Comparison of ENCODE assay signal across 10 cellular contexts in genomic region chr18:7945882-7946281, GRCh38.
DNase-seq lines count a peak whose midpoint lies in the region; ATAC-seq and TF ChIP-seq lines count a peak whose summit lies in the region.
"Had no signal": no experiment of that assay in that cellular context is flagged by ENCODE, and none has a peak within 500 bp of the region (broad histone marks: within the 10 kb centered on the region; RNA-seq: fewer than 3 reads in every experiment).

No MANE protein-coding gene starts in this region.

- CTCF ChIA-PET in HEK293 (lab: Yijun Ruan, JAX), result interaction anchor here (0.7 kb wide), 1 partner anchor 96 kb away, joined by 3 read pairs; no protein-coding TSS in a partner anchor

- no peak for TF ChIP-seq CTCF in HEK293 (tag by site-specific recombination; IDR thresholded peaks at IDR 0.05)
- no peak for TF ChIP-seq CTCF in gastroesophageal sphincter (IDR thresholded peaks at IDR 0.05)
- no peak for TF ChIP-seq CTCF in stomach (IDR thresholded peaks at IDR 0.05)

- H3K27me3 ChIP-seq in gastroesophageal sphincter (no peaks in the 10 kb centered on the region), stomach (no peaks in the 10 kb centered on the region)

- H3K27me3 Mint-ChIP-seq in activated T-helper 17 cell treated with anti-CD3 and anti-CD28 coated beads, Interleukin-2, amount 50 U/mL, for 72 hours, result no peaks in the 10 kb centered on the region

- 6 to 12% methylated on average over 3 of the region's 3 CpGs for WGBS in gastroesophageal sphincter (ENCODE audit: low coverage in 1 of 2), 2 donors
- WGBS in stomach, 5 donors, result 17 to 32% (median 28%) methylated on average over 3 of the region's 3 CpGs

- POLR2A ChIA-PET in HEK293 (lab: Yijun Ruan, JAX), result no interaction called here

- intact Hi-C loops in stomach (cut with DNase I; ENCODE audit: low total_unique reads), result no loop called here

- H3K9me3 ChIP-seq in HEK293 (ENCODE audit: control insufficient read depth, insufficient read depth, low read depth, low read length) (no peaks in the 10 kb centered on the region), gastroesophageal sphincter (no peaks in the 10 kb centered on the region), stomach (no peaks in the 10 kb centered on the region)

- no peak overlapping the region for H3K27ac ChIP-seq in HEK293 (ENCODE audit: extremely low read depth, low read depth, low read length)
- H3K27ac ChIP-seq in gastroesophageal sphincter, result peak overlapping the region in 3 of 4 donors; percentile 38 to 48 (median 42)
- H3K27ac ChIP-seq in stomach, result peak overlapping the region in 3 of 5 donors; percentile 28 to 64 (median 47)

- TF ChIP-seq EP300 in gastroesophageal sphincter (IDR thresholded peaks at IDR 0.05) (no peak), stomach (IDR thresholded peaks at IDR 0.05) (no peak)

- H3K4me1 ChIP-seq in HEK293 (ENCODE audit: control insufficient read depth, insufficient read depth, low read length) (peaks cover 21% of the 10 kb centered on the region), gastroesophageal sphincter (peaks cover 3 to 29% (median 10%) of the 10 kb centered on the region in 3 donors), stomach (peaks cover 8 to 48% (median 30%) of the 10 kb centered on the region in 4 donors)

- no peaks in the 10 kb centered on the region for H3K36me3 Mint-ChIP-seq in activated T-helper 17 cell treated with anti-CD3 and anti-CD28 coated beads, Interleukin-2, amount 50 U/mL, for 72 hours (ENCODE audit: low read depth)

- H3K4me1 Mint-ChIP-seq in activated T-helper 17 cell treated with anti-CD3 and anti-CD28 coated beads, Interleukin-2, amount 50 U/mL, for 72 hours, result peaks cover 6% of the 10 kb centered on the region

- H3K4me3 ChIP-seq in HEK293 (ENCODE audit: low read depth, low read length) (no peak overlapping the region), gastroesophageal sphincter (no peak overlapping the region), stomach (no peak overlapping the region)

- H3K27ac Mint-ChIP-seq in activated T-helper 17 cell treated with anti-CD3 and anti-CD28 coated beads, Interleukin-2, amount 50 U/mL, for 72 hours, result peak overlapping the region; percentile 42

- DNase-seq in stomach (no peak), NK-92 (lab: John Stamatoyannopoulos, UW; ENCODE audit: unreplicated experiment) (no peak), NOMO-1 (lab: John Stamatoyannopoulos, UW; ENCODE audit: unreplicated experiment in 2 of 2) (no peak), NCI-H146 treated with DMSO at 0.1 percent for 48 hours (lab: John Stamatoyannopoulos, UW; ENCODE audit: unreplicated experiment) (no peak)
- DNase-seq: NCI-H1436 treated with DMSO at 0.1 percent for 48 hours had no signal

- H3K36me3 ChIP-seq in HEK293 (ENCODE audit: control insufficient read depth in 2 of 2, insufficient read depth in 1 of 2, low read length in 2 of 2) (no peaks in the 10 kb centered on the region; a peak in 1 of 3 replicates), gastroesophageal sphincter (peaks cover 0 to 16% of the 10 kb centered on the region in 2 donors), stomach (peaks cover 0 to 12% (median 2%) of the 10 kb centered on the region in 4 donors)

- H3K4me3 Mint-ChIP-seq in activated T-helper 17 cell treated with anti-CD3 and anti-CD28 coated beads, Interleukin-2, amount 50 U/mL, for 72 hours, result peak overlapping the region; percentile 40
- H3K4me3 Mint-ChIP-seq: neural crest cell had no signal

- no peaks in the 10 kb centered on the region for H3K9me3 Mint-ChIP-seq in activated T-helper 17 cell treated with anti-CD3 and anti-CD28 coated beads, Interleukin-2, amount 50 U/mL, for 72 hours
- H3K9me3 Mint-ChIP-seq: neural crest cell had no signal

- TF ChIP-seq POLR2A in gastroesophageal sphincter (IDR thresholded peaks at IDR 0.05) (no peak), stomach (IDR thresholded peaks at IDR 0.05) (no peak)

- peak; percentile 63 for ATAC-seq in activated T-helper 17 cell treated with anti-CD3 and anti-CD28 coated beads, Interleukin-2, amount 50 U/mL, for 72 hours (replicated peaks)
- peak; percentile 56 for ATAC-seq in gastroesophageal sphincter
- ATAC-seq in HG03175 (IDR thresholded peaks at IDR 0.05; ENCODE audit: unreplicated experiment), result no peak

TF ChIP-seq in HEK293, 187 proteins besides CTCF, POLR2A, EP300 and RAD21:
- TF ChIP-seq ZNF514 (tag by site-specific recombination; IDR thresholded peaks at IDR 0.05) (no peak), BCL11B (tag by site-specific recombination; IDR thresholded peaks at IDR 0.05; ENCODE audit: low read depth) (no peak), ZNF366 (tag by site-specific recombination; conservative IDR thresholded peaks at IDR 0.05) (peak; percentile 61), SP7 (tag by site-specific recombination; IDR thresholded peaks at IDR 0.05) (peak; percentile 26; the same call in 1 of the 2 replicates), ZNF658 (tag by site-specific recombination; IDR thresholded peaks at IDR 0.05) (no peak), PRDM4 (tag by site-specific recombination; IDR thresholded peaks at IDR 0.05) (peak; percentile 94), KLF9 (tag by site-specific recombination; IDR thresholded peaks at IDR 0.05; ENCODE audit: low read depth) (no peak), ELK4 (IDR thresholded peaks at IDR 0.05; ENCODE audit: borderline replicate concordance, low read depth, low read length) (no peak), ZNF335 (tag by site-specific recombination; conservative IDR thresholded peaks at IDR 0.05) (peak; percentile 39), ZNF600 (tag by site-specific recombination; IDR thresholded peaks at IDR 0.05) (no peak), ZEB2 (tag by site-specific recombination; IDR thresholded peaks at IDR 0.05) (0 out of 2 replicates have a peak, but pooled peaks have one; percentile 42), ZNF660 (tag by site-specific recombination; IDR thresholded peaks at IDR 0.05) (0 out of 2 replicates have a peak, but pooled peaks have one; percentile 43), SCRT2 (tag by site-specific recombination; IDR thresholded peaks at IDR 0.05) (0 out of 2 replicates have a peak, but pooled peaks have one; percentile 22), ZNF610 (tag by site-specific recombination; IDR thresholded peaks at IDR 0.05; ENCODE audit: borderline replicate concordance) (no peak), INSM2 (tag by site-specific recombination; IDR thresholded peaks at IDR 0.05) (peak; percentile 81), OSR2 (tag by site-specific recombination; IDR thresholded peaks at IDR 0.05) (peak; percentile 85), ZNF629 (tag by site-specific recombination; IDR thresholded peaks at IDR 0.05) (peak; percentile 32; the same call in 1 of the 2 replicates)
